ENCODE assay signal across 1 cellular context in the genomic region with DNA sequence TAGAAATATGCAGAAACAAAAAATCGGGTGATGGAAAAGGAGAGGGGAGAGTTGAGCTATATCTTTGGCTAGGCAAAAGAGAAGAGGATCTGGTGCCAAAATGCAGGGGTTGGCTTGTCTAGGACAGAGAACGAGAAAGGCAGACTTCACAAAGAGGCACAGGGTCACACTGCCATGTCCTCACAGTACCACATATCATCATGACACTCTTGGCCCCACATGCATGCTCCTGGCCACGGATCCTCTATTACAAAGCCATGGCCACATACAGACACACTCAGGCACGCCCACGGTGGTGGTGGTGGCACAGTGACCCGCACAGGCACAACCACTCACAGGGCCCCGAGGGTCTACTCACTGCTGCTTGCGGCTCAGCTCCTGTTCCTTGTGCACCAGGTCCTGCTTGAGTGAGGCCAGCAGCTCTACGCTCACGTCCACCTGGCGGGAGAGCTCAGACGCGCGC.
TF ChIP-seq lines count a peak whose summit lies in the region.

No MANE protein-coding gene starts in this region.

TF ChIP-seq in HepG2, 621 proteins besides CTCF, POLR2A, EP300 and RAD21:
- TF ChIP-seq TGIF2 (CRISPR knock-in tag; IDR thresholded peaks at IDR 0.05) (no peak), TSC22D2 (CRISPR knock-in tag; IDR thresholded peaks at IDR 0.05; ENCODE audit: borderline replicate concordance) (no peak), ZMYM3 (CRISPR knock-in tag; IDR thresholded peaks at IDR 0.05) (no peak), ZBTB3 (CRISPR knock-in tag; IDR thresholded peaks at IDR 0.05; ENCODE audit: borderline replicate concordance, low read depth) (no peak), ZNF362 (CRISPR knock-in tag; IDR thresholded peaks at IDR 0.05; ENCODE audit: borderline replicate concordance) (no peak), ZNF773 (CRISPR knock-in tag; IDR thresholded peaks at IDR 0.05; ENCODE audit: borderline replicate concordance) (no peak), SRSF9 (IDR thresholded peaks at IDR 0.05; ENCODE audit: borderline replicate concordance, insufficient read depth, low read depth, low read length, poor library complexity, severe bottlenecking) (no peak), ZBTB39 (CRISPR knock-in tag; IDR thresholded peaks at IDR 0.05) (no peak), MYC (CRISPR knock-in tag; IDR thresholded peaks at IDR 0.05; ENCODE audit: borderline replicate concordance) (no peak), KDM2A (CRISPR knock-in tag; IDR thresholded peaks at IDR 0.05; ENCODE audit: borderline replicate concordance, low read depth) (no peak), RFX1 (IDR thresholded peaks at IDR 0.05) (no peak), PRDM10 (CRISPR knock-in tag; IDR thresholded peaks at IDR 0.05; ENCODE audit: low read depth) (no peak), ZNF232 (CRISPR knock-in tag; IDR thresholded peaks at IDR 0.05; ENCODE audit: borderline replicate concordance) (no peak), FOXC1 (CRISPR knock-in tag; IDR thresholded peaks at IDR 0.05; ENCODE audit: borderline replicate concordance) (no peak), RXRB (CRISPR knock-in tag; IDR thresholded peaks at IDR 0.05; ENCODE audit: borderline replicate concordance) (no peak), ZNF563 (CRISPR knock-in tag; IDR thresholded peaks at IDR 0.05) (no peak), PCBP2 (optimal IDR thresholded peaks at IDR 0.05; ENCODE audit: low read depth, low read length, poor library complexity, severe bottlenecking) (no peak), ETV5 (CRISPR knock-in tag; IDR thresholded peaks at IDR 0.05; ENCODE audit: borderline replicate concordance) (no peak)
- TF ChIP-seq, protein P1, sequence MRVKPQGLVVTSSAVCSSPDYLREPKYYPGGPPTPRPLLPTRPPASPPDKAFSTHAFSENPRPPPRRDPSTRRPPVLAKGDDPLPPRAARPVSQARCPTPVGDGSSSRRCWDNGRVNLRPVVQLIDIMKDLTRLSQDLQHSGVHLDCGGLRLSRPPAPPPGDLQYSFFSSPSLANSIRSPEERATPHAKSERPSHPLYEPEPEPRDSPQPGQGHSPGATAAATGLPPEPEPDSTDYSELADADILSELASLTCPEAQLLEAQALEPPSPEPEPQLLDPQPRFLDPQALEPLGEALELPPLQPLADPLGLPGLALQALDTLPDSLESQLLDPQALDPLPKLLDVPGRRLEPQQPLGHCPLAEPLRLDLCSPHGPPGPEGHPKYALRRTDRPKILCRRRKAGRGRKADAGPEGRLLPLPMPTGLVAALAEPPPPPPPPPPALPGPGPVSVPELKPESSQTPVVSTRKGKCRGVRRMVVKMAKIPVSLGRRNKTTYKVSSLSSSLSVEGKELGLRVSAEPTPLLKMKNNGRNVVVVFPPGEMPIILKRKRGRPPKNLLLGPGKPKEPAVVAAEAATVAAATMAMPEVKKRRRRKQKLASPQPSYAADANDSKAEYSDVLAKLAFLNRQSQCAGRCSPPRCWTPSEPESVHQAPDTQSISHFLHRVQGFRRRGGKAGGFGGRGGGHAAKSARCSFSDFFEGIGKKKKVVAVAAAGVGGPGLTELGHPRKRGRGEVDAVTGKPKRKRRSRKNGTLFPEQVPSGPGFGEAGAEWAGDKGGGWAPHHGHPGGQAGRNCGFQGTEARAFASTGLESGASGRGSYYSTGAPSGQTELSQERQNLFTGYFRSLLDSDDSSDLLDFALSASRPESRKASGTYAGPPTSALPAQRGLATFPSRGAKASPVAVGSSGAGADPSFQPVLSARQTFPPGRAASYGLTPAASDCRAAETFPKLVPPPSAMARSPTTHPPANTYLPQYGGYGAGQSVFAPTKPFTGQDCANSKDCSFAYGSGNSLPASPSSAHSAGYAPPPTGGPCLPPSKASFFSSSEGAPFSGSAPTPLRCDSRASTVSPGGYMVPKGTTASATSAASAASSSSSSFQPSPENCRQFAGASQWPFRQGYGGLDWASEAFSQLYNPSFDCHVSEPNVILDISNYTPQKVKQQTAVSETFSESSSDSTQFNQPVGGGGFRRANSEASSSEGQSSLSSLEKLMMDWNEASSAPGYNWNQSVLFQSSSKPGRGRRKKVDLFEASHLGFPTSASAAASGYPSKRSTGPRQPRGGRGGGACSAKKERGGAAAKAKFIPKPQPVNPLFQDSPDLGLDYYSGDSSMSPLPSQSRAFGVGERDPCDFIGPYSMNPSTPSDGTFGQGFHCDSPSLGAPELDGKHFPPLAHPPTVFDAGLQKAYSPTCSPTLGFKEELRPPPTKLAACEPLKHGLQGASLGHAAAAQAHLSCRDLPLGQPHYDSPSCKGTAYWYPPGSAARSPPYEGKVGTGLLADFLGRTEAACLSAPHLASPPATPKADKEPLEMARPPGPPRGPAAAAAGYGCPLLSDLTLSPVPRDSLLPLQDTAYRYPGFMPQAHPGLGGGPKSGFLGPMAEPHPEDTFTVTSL (CRISPR knock-in tag; IDR thresholded peaks at IDR 0.05; ENCODE audit: borderline replicate concordance): no peak
- TF ChIP-seq, protein P2, sequence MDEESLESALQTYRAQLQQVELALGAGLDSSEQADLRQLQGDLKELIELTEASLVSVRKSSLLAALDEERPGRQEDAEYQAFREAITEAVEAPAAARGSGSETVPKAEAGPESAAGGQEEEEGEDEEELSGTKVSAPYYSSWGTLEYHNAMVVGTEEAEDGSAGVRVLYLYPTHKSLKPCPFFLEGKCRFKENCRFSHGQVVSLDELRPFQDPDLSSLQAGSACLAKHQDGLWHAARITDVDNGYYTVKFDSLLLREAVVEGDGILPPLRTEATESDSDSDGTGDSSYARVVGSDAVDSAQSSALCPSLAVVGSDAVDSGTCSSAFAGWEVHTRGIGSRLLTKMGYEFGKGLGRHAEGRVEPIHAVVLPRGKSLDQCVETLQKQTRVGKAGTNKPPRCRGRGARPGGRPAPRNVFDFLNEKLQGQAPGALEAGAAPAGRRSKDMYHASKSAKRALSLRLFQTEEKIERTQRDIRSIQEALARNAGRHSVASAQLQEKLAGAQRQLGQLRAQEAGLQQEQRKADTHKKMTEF (CRISPR knock-in tag; IDR thresholded peaks at IDR 0.05): no peak
